ENCODE assay signal across 2 cellular contexts in the genomic region with DNA sequence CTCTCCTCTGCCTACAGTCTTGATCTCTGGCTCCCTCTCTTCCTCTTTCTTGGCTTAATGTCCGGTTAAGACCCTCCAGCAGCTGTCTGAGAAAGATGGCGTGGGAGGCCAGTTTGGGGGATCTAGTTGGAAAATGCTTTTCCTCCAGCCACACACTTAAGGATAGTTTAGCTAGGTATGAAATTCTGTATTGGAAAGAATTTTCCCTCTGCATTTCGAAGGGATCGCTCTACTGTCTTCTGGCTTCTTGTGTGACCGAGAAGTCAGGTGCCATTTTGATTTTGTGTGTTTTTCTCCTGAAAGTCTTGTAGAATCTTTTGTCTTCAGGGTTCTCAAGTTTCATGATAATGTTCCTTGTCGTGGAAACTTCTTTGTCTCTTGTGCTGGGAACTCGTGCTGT.
TF ChIP-seq lines count a peak whose summit lies in the region.

No MANE protein-coding gene starts in this region.

TF ChIP-seq in HCT116, 20 proteins besides CTCF, POLR2A, EP300 and RAD21:
- TF ChIP-seq SIN3A (IDR thresholded peaks at IDR 0.05; ENCODE audit: low read depth) (no peak), EZH2phosphoT487 (IDR thresholded peaks at IDR 0.05; ENCODE audit: borderline replicate concordance) (no peak), TCF7L2 (IDR thresholded peaks at IDR 0.05; ENCODE audit: borderline replicate concordance, extremely low read depth, insufficient read depth, insufficient read length) (no peak), EGR1 (IDR thresholded peaks at IDR 0.05; ENCODE audit: low read depth) (no peak), ZBTB33 (IDR thresholded peaks at IDR 0.05; ENCODE audit: extremely low read depth, insufficient replicate concordance, low read length) (no peak), CBX3 (IDR thresholded peaks at IDR 0.05; ENCODE audit: low read depth) (peak; percentile 49; the same call in 1 of the 2 replicates)

TF ChIP-seq in K562, 482 proteins besides CTCF, POLR2A, EP300 and RAD21:
- TF ChIP-seq TRIM28 (IDR thresholded peaks at IDR 0.05) (peak; percentile 52; the same call in 1 of the 2 replicates), ZFP1 (CRISPR knock-in tag; IDR thresholded peaks at IDR 0.05) (peak; percentile 96), GATA2 (CRISPR knock-in tag; IDR thresholded peaks at IDR 0.05) (no peak), CBX3 (IDR thresholded peaks at IDR 0.05; ENCODE audit: borderline replicate concordance in 1 of 2, low read length in 2 of 2) (peak in 1 of 2 experiments; percentile 58; a peak in 1 of 3 replicates)
